Comparison of ENCODE assay signal across 8 cellular contexts in genomic region chr17:77400445-77400870, GRCh38.
DNase-seq lines count a peak whose midpoint lies in the region; TF ChIP-seq lines count a peak whose summit lies in the region.

No MANE protein-coding gene starts in this region.

- H3K4me1 ChIP-seq in GM23248 (ENCODE audit: insufficient read depth) (peaks cover 59% of the 10 kb centered on the region), SJCRH30 (peaks cover 19% of the 10 kb centered on the region)

- no peaks in the 10 kb centered on the region for H4K20me1 ChIP-seq in GM23248 (ENCODE audit: insufficient read depth)

- no peaks in the 10 kb centered on the region for H3K9me2 ChIP-seq in GM23248 (ENCODE audit: insufficient read depth)

- DNase-seq in GM23248, result peak; percentile 67
- peak; percentile 92 to 95 for DNase-seq in SJCRH30
- peak; percentile 69 for DNase-seq in activated gamma-delta T cell treated with anti-CD3 and anti-CD28 coated beads, Interleukin-2, amount 50 U/mL, for 16 hours (ENCODE audit: low read depth)
- peak; percentile 62 for DNase-seq in iPS-NIHi11 (ENCODE audit: low spot score)
- DNase-seq in stimulated activated CD4-positive, alpha-beta T cell treated with anti-CD3 and anti-CD28 coated beads, TNF-alpha, amount 100 ng/mL, for 4 hours (ENCODE audit: low read depth in 3 of 3), result peak; percentile 71 to 73 (median 73)
- no peak for DNase-seq in NCI-H345 (lab: John Stamatoyannopoulos, UW)
- DNase-seq in lower leg skin (ENCODE audit: low spot score in 2 of 2), result no peak
- no peak for DNase-seq in DMS79 treated with DMSO at 0.1 percent for 48 hours (lab: John Stamatoyannopoulos, UW)

- peaks cover 16% of the 10 kb centered on the region for H3F3A ChIP-seq in GM23248 (ENCODE audit: insufficient read depth)

- H3K9me3 ChIP-seq in GM23248 (ENCODE audit: low read depth) (no peaks in the 10 kb centered on the region), SJCRH30 (replicated peaks) (no peaks in the 10 kb centered on the region)

- WGBS in GM23248 (ENCODE audit: low coverage in 1 of 2, low lambda C conversion rate in 2 of 2, missing lambda C conversion rate in 2 of 2), 2 experiments, result 50 to 56% methylated on average over 7 to 8 of the region's 8 CpGs
- WGBS in lower leg skin, 2 donors, result 38 to 63% methylated on average over 6 to 7 of the region's 8 CpGs

- H3K4me2 ChIP-seq in GM23248 (ENCODE audit: unreplicated experiment), result peak overlapping the region; percentile 2

- H3K27ac ChIP-seq in GM23248, result peak overlapping the region; percentile 31
- peak overlapping the region; percentile 42 for H3K27ac ChIP-seq in SJCRH30

- intact Hi-C loops in lower leg skin (cut with DNase I; ENCODE audit: low total_unique reads), result no loop called here

- no peaks in the 10 kb centered on the region for H3K36me3 ChIP-seq in GM23248 (ENCODE audit: low read depth)
- H3K36me3 ChIP-seq in SJCRH30, result peaks cover 18% of the 10 kb centered on the region

- peak overlapping the region; percentile 38; the same call in 1 of the 2 replicates for H3K9ac ChIP-seq in GM23248

- in situ Hi-C loops in GM23248 (cut with MboI), result no loop called here

- H3K79me2 ChIP-seq in GM23248 (ENCODE audit: insufficient read depth), result peaks cover 98% of the 10 kb centered on the region

- TF ChIP-seq CTCF in lower leg skin (IDR thresholded peaks at IDR 0.05), result no peak

- H2AFZ ChIP-seq in GM23248, result no peak overlapping the region

- TF ChIP-seq POLR2A in lower leg skin (IDR thresholded peaks at IDR 0.05), result no peak

- no peak overlapping the region for H3K4me3 ChIP-seq in GM23248
- no peak overlapping the region for H3K4me3 ChIP-seq in SJCRH30
- H3K4me3 ChIP-seq in lower leg skin (ENCODE audit: low read depth, poor library complexity, severe bottlenecking), result no peak overlapping the region

- H3K27me3 ChIP-seq in GM23248 (replicated peaks; ENCODE audit: insufficient read depth) (no peaks in the 10 kb centered on the region), SJCRH30 (no peaks in the 10 kb centered on the region)

Comparison
In these comparisons a context has a peak if more than half of its experiments do, and no peak if none do; other contexts are left out.
1. DNase-seq: peak in GM23248 (single experiment), SJCRH30 (2 of 2), activated gamma-delta T cell treated with anti-CD3 and anti-CD28 coated beads, Interleukin-2, amount 50 U/mL, for 16 hours (single experiment), iPS-NIHi11 (single experiment) and stimulated activated CD4-positive, alpha-beta T cell treated with anti-CD3 and anti-CD28 coated beads, TNF-alpha, amount 100 ng/mL, for 4 hours (3 of 3); none in NCI-H345 (single experiment), lower leg skin (0 of 2) and DMS79 treated with DMSO at 0.1 percent for 48 hours (single experiment).